ENCODE assay signal across 8 cellular contexts in the genomic region with DNA sequence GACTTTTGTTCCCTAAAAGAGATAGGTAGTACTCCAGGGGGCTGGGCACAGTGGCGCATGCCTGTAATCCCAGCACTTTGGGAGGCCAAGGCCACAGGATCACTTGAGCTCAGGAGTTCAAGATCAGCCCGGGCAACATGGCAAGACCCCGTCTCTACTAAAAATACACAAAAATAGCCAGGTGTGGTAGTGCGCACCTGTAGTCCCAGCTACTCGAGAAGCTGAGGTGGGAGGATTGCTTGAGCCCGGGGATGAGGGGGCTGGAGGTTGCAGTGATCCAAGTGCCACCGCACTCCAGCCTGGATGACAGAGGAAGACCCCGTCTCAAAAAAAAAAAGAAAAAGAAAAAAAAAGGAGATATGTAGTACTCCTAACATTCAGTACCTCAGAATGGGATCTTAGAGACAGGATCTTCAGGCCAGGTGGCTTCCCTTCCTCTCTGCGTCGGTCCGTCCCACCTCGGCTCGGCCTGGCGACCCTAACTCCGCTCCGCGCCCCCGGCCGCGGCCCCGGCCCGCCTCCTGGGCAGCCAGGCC.
DNase-seq lines count a peak whose midpoint lies in the region; ATAC-seq and TF ChIP-seq lines count a peak whose summit lies in the region.

No MANE protein-coding gene starts in this region.

- H3K9me3 ChIP-seq in HUES64 (ENCODE audit: insufficient read depth, low read depth, low read length), result no peaks in the 10 kb centered on the region

- peak; percentile 22 for DNase-seq in activated T-cell treated with anti-CD3 and anti-CD28 coated beads, Interleukin-2, amount 50 U/mL, for 1 hour
- DNase-seq in activated T-cell treated with anti-CD3 and anti-CD28 coated beads for 4 hours (no peak), mesothelial cell of epicardium (ENCODE audit: low spot score in 2 of 2, unreplicated experiment in 2 of 2) (no peak), anterior cingulate cortex (lab: John Stamatoyannopoulos, UW) (no peak), NCI-H2227 treated with DMSO at 0.1 percent for 48 hours (lab: John Stamatoyannopoulos, UW) (no peak)

- H3K27ac Mint-ChIP-seq in brain (peak overlapping the region in 4 of 5 experiments; percentile 69 to 91 (median 77)), mesothelial cell of epicardium (no peak overlapping the region)

- H3K4me1 ChIP-seq in HUES64 (ENCODE audit: insufficient read depth, low read length), result no peaks in the 10 kb centered on the region

- H3K4me3 ChIP-seq in HUES64 (ENCODE audit: low read length), result peak overlapping the region; percentile 95

- H3K4me1 Mint-ChIP-seq in brain, result peaks cover 31% of the 10 kb centered on the region
- H3K4me1 Mint-ChIP-seq in mesothelial cell of epicardium, result peaks cover 14% of the 10 kb centered on the region

- H3K36me3 ChIP-seq in HUES64 (ENCODE audit: insufficient read depth, low read length), result peaks cover 3% of the 10 kb centered on the region; the same call in 1 of the 2 replicates

- H3K36me3 Mint-ChIP-seq in brain, result peaks cover 23% of the 10 kb centered on the region
- H3K36me3 Mint-ChIP-seq in mesothelial cell of epicardium, result peaks cover 3% of the 10 kb centered on the region

- H3K27me3 Mint-ChIP-seq in brain, result peaks cover 9% of the 10 kb centered on the region
- no peaks in the 10 kb centered on the region for H3K27me3 Mint-ChIP-seq in mesothelial cell of epicardium (ENCODE audit: low read depth)

- H3K9me3 Mint-ChIP-seq in brain (peaks cover 0 to 4% (median 0%) of the 10 kb centered on the region in 5 experiments), mesothelial cell of epicardium (no peaks in the 10 kb centered on the region)

- TF ChIP-seq CTCF in brain (conservative IDR thresholded peaks at IDR 0.05) (no peak), mesothelial cell of epicardium (IDR thresholded peaks at IDR 0.05; ENCODE audit: unreplicated experiment) (no peak)

- no peaks in the 10 kb centered on the region for H3K27me3 ChIP-seq in HUES64 (ENCODE audit: insufficient read depth, low read length)

- H3K9ac ChIP-seq in HUES64 (ENCODE audit: low read depth, low read length), result peak overlapping the region; percentile 82

- no peak for ATAC-seq in GM21825 (IDR thresholded peaks at IDR 0.05; ENCODE audit: unreplicated experiment)

- H3K4me3 Mint-ChIP-seq in brain, result peak overlapping the region; percentile 83 to 97 (median 85)
- peak overlapping the region; percentile 100 for H3K4me3 Mint-ChIP-seq in mesothelial cell of epicardium

- H3K27ac ChIP-seq in HUES64 (ENCODE audit: low read depth, low read length), result no peak overlapping the region

- WGBS in HUES64, result 14% methylated on average over 21 of the region's 22 CpGs
